22 cellular contexts compared by ENCODE assay signal in the genomic region with DNA sequence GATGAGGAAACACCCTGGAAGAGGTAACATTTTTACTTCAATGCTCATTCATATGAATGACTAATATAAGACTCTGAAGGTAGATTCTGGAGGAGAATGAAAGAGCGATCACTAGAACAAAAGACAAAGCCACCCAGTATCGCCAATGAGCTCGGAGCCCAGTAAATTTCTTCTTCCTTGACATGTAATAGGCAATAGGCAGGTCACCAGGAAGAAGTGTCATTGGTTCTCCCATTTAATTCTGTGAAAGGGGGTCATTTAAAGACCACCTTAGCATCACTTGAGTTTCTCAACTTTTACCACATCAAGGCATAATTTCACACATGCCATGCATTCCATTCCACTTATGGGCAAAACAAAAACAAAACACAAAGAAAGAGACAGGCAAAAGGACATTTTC. TPM values are rescaled to one million over a fixed set of nuclear protein-coding genes. Genes with fewer than 3 reads are reported as not detected.
DNase-seq lines count a peak whose midpoint lies in the region; ATAC-seq, FAIRE-seq and TF ChIP-seq lines count a peak whose summit lies in the region.
"Had no signal": no experiment of that assay in that cellular context is flagged by ENCODE, and none has a peak within 500 bp of the region (broad histone marks: within the 10 kb centered on the region; RNA-seq: fewer than 3 reads in every experiment).

No MANE protein-coding gene starts in this region.

- H3K4me3 ChIP-seq in SJSA1 = no peak overlapping the region
- no peak overlapping the region for H3K4me3 ChIP-seq in fibroblast of pulmonary artery (replicated peaks; ENCODE audit: low read depth, low read length)
- H3K4me3 ChIP-seq: BLaER1, heart right ventricle, psoas muscle, suprapubic skin had no signal

- no peak for FAIRE-seq in urothelium cell line (lab: Jason Lieb, UNC)
- FAIRE-seq: HepG2, islet of Langerhans had no signal

- peak overlapping the region; percentile 97 for H3K27ac ChIP-seq in SJSA1
- H3K27ac ChIP-seq: 22Rv1, BLaER1, heart right ventricle, psoas muscle, suprapubic skin had no signal

- H3K9me3 ChIP-seq in SJSA1 (replicated peaks) = no peaks in the 10 kb centered on the region
- H3K9me3 ChIP-seq: BLaER1, heart right ventricle, psoas muscle, suprapubic skin had no signal

- no peaks in the 10 kb centered on the region for H3K27me3 ChIP-seq in SJSA1 (replicated peaks)
- H3K27me3 ChIP-seq: BLaER1, heart right ventricle, suprapubic skin had no signal

- H3K36me3 ChIP-seq in SJSA1 = no peaks in the 10 kb centered on the region
- H3K36me3 ChIP-seq: BLaER1, heart right ventricle, suprapubic skin had no signal

- H3K4me1 ChIP-seq in SJSA1 (replicated peaks) = peaks cover 28% of the 10 kb centered on the region
- H3K4me1 ChIP-seq: BLaER1, psoas muscle had no signal

- no peak for TF ChIP-seq CTCF in fibroblast of pulmonary artery (IDR thresholded peaks at IDR 0.05; ENCODE audit: low read length, missing control alignments)

- ATAC-seq in GM19455 (IDR thresholded peaks at IDR 0.05; ENCODE audit: unreplicated experiment) (no peak), HG03159 (IDR thresholded peaks at IDR 0.05; ENCODE audit: unreplicated experiment) (no peak)
- ATAC-seq: activated CD4-positive, alpha-beta T cell treated with anti-CD3 and anti-CD28 coated beads for 36 hours; heart right ventricle; HepG2; psoas muscle had no signal

- DNase-seq in DMS53 (lab: John Stamatoyannopoulos, UW) = peak; percentile 31
- no peak for DNase-seq in DMS53 treated with DMSO at 0.1 percent for 48 hours (lab: John Stamatoyannopoulos, UW; ENCODE audit: unreplicated experiment)
- peak; percentile 71 to 98 for DNase-seq in SJSA1 (ENCODE audit: low read depth in 1 of 2, low spot score in 2 of 2)
- DNase-seq in fibroblast of pulmonary artery (ENCODE audit: low read depth) = peak; percentile 38
- peak; percentile 30 for DNase-seq in urothelium cell line (ENCODE audit: low spot score)
- DNase-seq in OCI-M1 (lab: John Stamatoyannopoulos, UW) = no peak
- DNase-seq: activated CD4-positive, alpha-beta T cell treated with anti-CD3 and anti-CD28 coated beads for 36 hours; activated effector memory CD4-positive, alpha-beta T cell treated with Interleukin-2 at 50 U/mL for 16 hours; effector memory CD4-positive, alpha-beta T cell; heart right ventricle; NCI-H2081 treated with DMSO at 0.1 percent for 48 hours; NCI-H524 treated with DMSO at 0.1 percent for 48 hours; psoas muscle; stimulated activated CD4-positive, alpha-beta T cell treated with anti-CD3 and anti-CD28 coated beads, Interleukin-12 subunit alpha, Interleukin-12 subunit beta, amount 100 ng/mL, for 4 hours had no signal

RNA-seq across cellular contexts. Expression of gene TNFSF18, which starts 7.9 kb away (rescaled TPM):
- 0.05 TPM in 1 of 2 replicates, not detected in the other for total RNA-seq in SJSA1 (2014; rRNA removed; shearing (Covaris generic))
- total RNA-seq: activated CD4-positive, alpha-beta T cell treated with anti-CD3 and anti-CD28 coated beads for 36 hours; HepG2; neural crest cell had no signal

Comparison
In these comparisons a context has a peak if more than half of its experiments do, and no peak if none do; other contexts are left out.
1. DNase-seq: peak in DMS53 (single experiment), SJSA1 (2 of 2), fibroblast of pulmonary artery (single experiment) and urothelium cell line (single experiment); none in DMS53 treated with DMSO at 0.1 percent for 48 hours (single experiment) and OCI-M1 (single experiment).